ENCODE assay signal across 11 cellular contexts in the genomic region with DNA sequence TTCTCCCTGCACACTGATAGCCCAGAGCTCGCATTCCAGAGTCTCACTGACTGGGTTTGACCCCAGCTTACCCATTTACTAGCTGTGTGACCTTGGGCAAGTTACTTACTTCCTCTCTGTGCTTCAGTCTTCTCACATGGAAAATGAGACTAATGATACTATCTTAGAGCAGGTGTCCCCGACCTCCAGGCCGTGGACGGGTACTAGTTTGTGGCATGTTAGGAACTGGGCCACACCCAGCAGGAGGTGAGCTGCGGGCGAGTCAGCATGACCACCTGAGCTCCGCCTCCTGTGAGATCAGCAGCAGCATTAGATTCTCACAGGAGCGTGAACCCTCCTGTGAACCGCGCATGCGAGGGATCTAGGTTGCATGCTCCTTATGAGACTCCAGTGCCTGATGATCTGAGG. TPM values are rescaled to one million over a fixed set of nuclear protein-coding genes. Genes with fewer than 3 reads are reported as not detected.
DNase-seq lines count a peak whose midpoint lies in the region; TF ChIP-seq lines count a peak whose summit lies in the region.
"Had no signal": no experiment of that assay in that cellular context is flagged by ENCODE, and none has a peak within 500 bp of the region (broad histone marks: within the 10 kb centered on the region; RNA-seq: fewer than 3 reads in every experiment).

No MANE protein-coding gene starts in this region.

- no TSS peak for BruUV-seq in OCI-LY7 (replicated peaks; lab: Mats Ljungman, UMichigan)

- H3K9me3 ChIP-seq in HUES64 (ENCODE audit: insufficient read depth, low read depth, low read length) (no peaks in the 10 kb centered on the region), breast epithelium (no peaks in the 10 kb centered on the region), OCI-LY7 (ENCODE audit: low read length) (no peaks in the 10 kb centered on the region)
- H3K9me3 ChIP-seq: BLaER1 treated with 17β-estradiol and CSF1 and Interleukin-3, amounts not matched to agents 10 nM and 100 nM; esophagus muscularis mucosa had no signal

- no peak overlapping the region for H4K8ac ChIP-seq in mesendoderm (ENCODE audit: low read depth, low read length)

- peaks cover 32% of the 10 kb centered on the region for H4K20me1 ChIP-seq in OCI-LY7 (ENCODE audit: insufficient read depth, low read length)

- H3K9me2 ChIP-seq in OCI-LY7 (ENCODE audit: insufficient read depth, low read length) = no peaks in the 10 kb centered on the region

- in situ Hi-C loops in ACHN (cut with HindIII; ENCODE audit: low pct_ligation_motif_present, low pct_unique_long_range_greater_than_20kb, low sequenced_read_pairs) = no loop called here

- no peak overlapping the region for H2BK120ac ChIP-seq in mesendoderm (ENCODE audit: low read depth, low read length)

- H2BK5ac ChIP-seq in mesendoderm (ENCODE audit: low read length) = no peak overlapping the region

- no peak overlapping the region for H3K18ac ChIP-seq in mesendoderm (ENCODE audit: low read length)

- H2AFZ ChIP-seq in OCI-LY7 (ENCODE audit: low read length) = no peak overlapping the region

- no peak overlapping the region for H3K4me2 ChIP-seq in mesendoderm (ENCODE audit: low read length)
- no peak overlapping the region for H3K4me2 ChIP-seq in OCI-LY7 (ENCODE audit: low read length)
- H3K4me2 ChIP-seq: BLaER1 treated with 17β-estradiol and CSF1 and Interleukin-3, amounts not matched to agents 10 nM and 100 nM had no signal

- H3K9ac ChIP-seq in HUES64 (ENCODE audit: low read depth, low read length) (no peak overlapping the region), mesendoderm (ENCODE audit: low read length) (no peak overlapping the region)
- H3K9ac ChIP-seq: BLaER1 treated with 17β-estradiol and CSF1 and Interleukin-3, amounts not matched to agents 10 nM and 100 nM had no signal

- H3K36me3 ChIP-seq in HUES64 (ENCODE audit: insufficient read depth, low read length) (no peaks in the 10 kb centered on the region), breast epithelium (no peaks in the 10 kb centered on the region), mesendoderm (ENCODE audit: control insufficient read depth, insufficient read depth, low read length) (no peaks in the 10 kb centered on the region), OCI-LY7 (ENCODE audit: insufficient read depth, low read length) (peaks cover 39% of the 10 kb centered on the region; the same call in 1 of the 2 replicates)

- no peak overlapping the region for H4K5ac ChIP-seq in mesendoderm (ENCODE audit: low read length)

- no peak overlapping the region for H2BK15ac ChIP-seq in mesendoderm (replicated peaks; ENCODE audit: low read depth)

- no peak overlapping the region for H3K4ac ChIP-seq in mesendoderm (ENCODE audit: low read depth, low read length)

- no peak overlapping the region for H3K4me3 ChIP-seq in HUES64 (ENCODE audit: low read length)
- H3K4me3 ChIP-seq in breast epithelium = peak overlapping the region in 2 of 3 donors; percentile 16 to 39
- H3K4me3 ChIP-seq in mesendoderm (ENCODE audit: low read length) = no peak overlapping the region
- no peak overlapping the region for H3K4me3 ChIP-seq in OCI-LY7 (ENCODE audit: low read depth, low read length, poor library complexity, severe bottlenecking)
- H3K4me3 ChIP-seq: BLaER1 treated with 17β-estradiol and CSF1 and Interleukin-3, amounts not matched to agents 10 nM and 100 nM; esophagus muscularis mucosa had no signal

- CTCF ChIA-PET in OCI-LY7 (lab: Charles Lee; ENCODE audit: unreplicated experiment) = no interaction called here

- H3K23ac ChIP-seq in mesendoderm (ENCODE audit: low read length) = no peak overlapping the region

- peak; percentile 28 for DNase-seq in ACHN
- DNase-seq in breast epithelium (ENCODE audit: low spot score in 2 of 2) = peak in 1 of 2 donors; percentile 64
- peak; percentile 69 for DNase-seq in mesendoderm
- DNase-seq in OCI-LY7 (ENCODE audit: low spot score) = no peak
- no peak for DNase-seq in MV-4-11 (lab: John Stamatoyannopoulos, UW)
- DNase-seq in RKO (ENCODE audit: low spot score) = no peak
- DNase-seq in NCI-H146 (lab: John Stamatoyannopoulos, UW) = no peak
- DNase-seq: NCI-H748 treated with DMSO at 0.1 percent for 48 hours had no signal

- 70% methylated on average over 11 of the region's 11 CpGs for WGBS in HUES64
- WGBS in mesendoderm (ENCODE audit: extremely low coverage, insufficient coverage, low lambda C conversion rate) = no CpG with 5 or more reads among the region's 11 CpGs

- TF ChIP-seq CTCF in breast epithelium (IDR thresholded peaks at IDR 0.05) (no peak), OCI-LY7 (conservative IDR thresholded peaks at IDR 0.05; ENCODE audit: low read length) (no peak)

- H3K27me3 ChIP-seq in HUES64 (ENCODE audit: insufficient read depth, low read length) = no peaks in the 10 kb centered on the region
- no peaks in the 10 kb centered on the region for H3K27me3 ChIP-seq in breast epithelium
- no peaks in the 10 kb centered on the region for H3K27me3 ChIP-seq in mesendoderm (ENCODE audit: insufficient read depth, low read length, poor library complexity)
- H3K27me3 ChIP-seq: BLaER1 treated with 17β-estradiol and CSF1 and Interleukin-3, amounts not matched to agents 10 nM and 100 nM; esophagus muscularis mucosa had no signal

- H3K56ac ChIP-seq in mesendoderm (ENCODE audit: low read length) = no peak overlapping the region

- H3K27ac ChIP-seq in HUES64 (ENCODE audit: low read depth, low read length) (peak overlapping the region; percentile 48; the same call in 1 of the 2 replicates), breast epithelium (peak overlapping the region; percentile 80 to 83), mesendoderm (ENCODE audit: low read depth, low read length) (no peak overlapping the region), OCI-LY7 (ENCODE audit: low read depth, low read length, poor library complexity, severe bottlenecking) (no peak overlapping the region)
- H3K27ac ChIP-seq: BLaER1 treated with 17β-estradiol and CSF1 and Interleukin-3, amounts not matched to agents 10 nM and 100 nM had no signal

- H3K4me1 ChIP-seq in HUES64 (ENCODE audit: insufficient read depth, low read length) = peaks cover 18% of the 10 kb centered on the region; the same call in 1 of the 2 replicates
- H3K4me1 ChIP-seq in breast epithelium = no peaks in the 10 kb centered on the region
- peaks cover 6% of the 10 kb centered on the region for H3K4me1 ChIP-seq in mesendoderm (ENCODE audit: control insufficient read depth, low read depth, low read length)
- H3K4me1 ChIP-seq in OCI-LY7 (ENCODE audit: insufficient read depth, low read length, poor library complexity, severe bottlenecking) = peaks cover 4% of the 10 kb centered on the region

- H3K79me2 ChIP-seq in mesendoderm (ENCODE audit: control insufficient read depth, insufficient read depth, low read length) (peaks cover 51% of the 10 kb centered on the region), OCI-LY7 (ENCODE audit: insufficient read depth, low read depth, low read length) (peaks cover 82% of the 10 kb centered on the region)

- no peak for TF ChIP-seq POLR2A in breast epithelium (IDR thresholded peaks at IDR 0.05)

- no peak overlapping the region for H2AK5ac ChIP-seq in mesendoderm (ENCODE audit: low read length)

- POLR2A ChIA-PET in OCI-LY7 (lab: Charles Lee) = interaction anchor here (0.5 to 1.7 kb wide), 2 partner anchors 9 to 13 kb away, joined by 4 to 5 read pairs; no protein-coding TSS in a partner anchor

- peaks cover 29% of the 10 kb centered on the region for H3K79me1 ChIP-seq in mesendoderm (ENCODE audit: low read length)

- intact Hi-C loops in breast epithelium (cut with DNase I; ENCODE audit: low total_unique reads) (no loop called here), OCI-LY7 (cut with micrococcal nuclease; ENCODE audit: unreplicated experiment) (no loop called here)

RNA-seq across cellular contexts. Expression of gene ANKFY1, which starts 15.8 kb away (rescaled TPM):
- 22.6 TPM for polyA plus RNA-seq in HUES64 (2013, experiment 1 of 2)
- 22.4 TPM for polyA plus RNA-seq in HUES64 (2013, experiment 2 of 2)
- 10 to 100 TPM; 36.3 to 44.2 (median 42.1) TPM for total RNA-seq in breast epithelium
- polyA plus RNA-seq in mesendoderm (2013, experiment 1 of 2) = 14.5 TPM
- 14.8 TPM for polyA plus RNA-seq in mesendoderm (2013, experiment 2 of 2)
- total RNA-seq in OCI-LY7 (2014; rRNA removed; shearing (Covaris generic)) = 25.8 and 25.9 TPM in 2 replicates
- total RNA-seq in OCI-LY7 (2022) = 56.2 and 56.7 TPM in 2 replicates

Comparison
In these comparisons a context has a peak if more than half of its experiments do, and no peak if none do; other contexts are left out.
1. DNase-seq: peak in ACHN (single experiment) and mesendoderm (single experiment); none in OCI-LY7 (single experiment), MV-4-11 (single experiment), RKO (single experiment) and NCI-H146 (single experiment).
2. H3K27ac ChIP-seq: peak in HUES64 (single experiment) and breast epithelium (2 of 2); none in mesendoderm (single experiment) and OCI-LY7 (single experiment).
3. H3K4me3 ChIP-seq: peak in breast epithelium (2 of 3); none in HUES64 (single experiment), mesendoderm (single experiment) and OCI-LY7 (single experiment).